ENCODE assay signal across 1 cellular context in the genomic region with DNA sequence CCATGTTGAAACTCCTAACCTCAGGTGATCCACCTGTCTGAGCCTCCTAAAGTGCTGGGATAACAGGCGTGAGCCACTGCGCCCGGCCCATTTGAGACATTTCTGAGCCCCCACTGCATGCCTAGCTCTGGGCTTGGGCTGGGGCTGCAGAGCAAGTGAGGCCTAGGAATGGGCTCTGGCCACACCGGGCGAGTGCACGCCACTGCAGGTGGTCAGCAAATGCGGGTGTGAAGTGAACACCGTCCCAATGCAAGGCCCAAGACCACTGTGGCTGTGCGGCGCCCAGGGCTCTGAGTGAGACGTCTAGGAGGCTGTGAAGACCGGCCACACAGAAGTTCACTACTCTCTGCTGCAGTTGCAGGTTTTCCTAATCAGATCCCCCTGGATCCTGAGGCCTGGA.
TF ChIP-seq lines count a peak whose summit lies in the region.

No MANE protein-coding gene starts in this region.

TF ChIP-seq in HepG2, 621 proteins besides CTCF, POLR2A, EP300 and RAD21:
- TF ChIP-seq TEAD2 (CRISPR knock-in tag; IDR thresholded peaks at IDR 0.05): no peak
- TF ChIP-seq, protein P1, sequence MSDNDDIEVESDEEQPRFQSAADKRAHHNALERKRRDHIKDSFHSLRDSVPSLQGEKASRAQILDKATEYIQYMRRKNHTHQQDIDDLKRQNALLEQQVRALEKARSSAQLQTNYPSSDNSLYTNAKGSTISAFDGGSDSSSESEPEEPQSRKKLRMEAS (IDR thresholded peaks at IDR 0.05): no peak
- no peak for TF ChIP-seq ZNF460 (CRISPR knock-in tag; IDR thresholded peaks at IDR 0.05; ENCODE audit: borderline replicate concordance)
- TF ChIP-seq FOXA3 (CRISPR knock-in tag; IDR thresholded peaks at IDR 0.05): no peak
- no peak for TF ChIP-seq ERF (CRISPR knock-in tag; IDR thresholded peaks at IDR 0.05)
- TF ChIP-seq NCOA5 (CRISPR knock-in tag; IDR thresholded peaks at IDR 0.05): no peak
- TF ChIP-seq, protein P2, sequence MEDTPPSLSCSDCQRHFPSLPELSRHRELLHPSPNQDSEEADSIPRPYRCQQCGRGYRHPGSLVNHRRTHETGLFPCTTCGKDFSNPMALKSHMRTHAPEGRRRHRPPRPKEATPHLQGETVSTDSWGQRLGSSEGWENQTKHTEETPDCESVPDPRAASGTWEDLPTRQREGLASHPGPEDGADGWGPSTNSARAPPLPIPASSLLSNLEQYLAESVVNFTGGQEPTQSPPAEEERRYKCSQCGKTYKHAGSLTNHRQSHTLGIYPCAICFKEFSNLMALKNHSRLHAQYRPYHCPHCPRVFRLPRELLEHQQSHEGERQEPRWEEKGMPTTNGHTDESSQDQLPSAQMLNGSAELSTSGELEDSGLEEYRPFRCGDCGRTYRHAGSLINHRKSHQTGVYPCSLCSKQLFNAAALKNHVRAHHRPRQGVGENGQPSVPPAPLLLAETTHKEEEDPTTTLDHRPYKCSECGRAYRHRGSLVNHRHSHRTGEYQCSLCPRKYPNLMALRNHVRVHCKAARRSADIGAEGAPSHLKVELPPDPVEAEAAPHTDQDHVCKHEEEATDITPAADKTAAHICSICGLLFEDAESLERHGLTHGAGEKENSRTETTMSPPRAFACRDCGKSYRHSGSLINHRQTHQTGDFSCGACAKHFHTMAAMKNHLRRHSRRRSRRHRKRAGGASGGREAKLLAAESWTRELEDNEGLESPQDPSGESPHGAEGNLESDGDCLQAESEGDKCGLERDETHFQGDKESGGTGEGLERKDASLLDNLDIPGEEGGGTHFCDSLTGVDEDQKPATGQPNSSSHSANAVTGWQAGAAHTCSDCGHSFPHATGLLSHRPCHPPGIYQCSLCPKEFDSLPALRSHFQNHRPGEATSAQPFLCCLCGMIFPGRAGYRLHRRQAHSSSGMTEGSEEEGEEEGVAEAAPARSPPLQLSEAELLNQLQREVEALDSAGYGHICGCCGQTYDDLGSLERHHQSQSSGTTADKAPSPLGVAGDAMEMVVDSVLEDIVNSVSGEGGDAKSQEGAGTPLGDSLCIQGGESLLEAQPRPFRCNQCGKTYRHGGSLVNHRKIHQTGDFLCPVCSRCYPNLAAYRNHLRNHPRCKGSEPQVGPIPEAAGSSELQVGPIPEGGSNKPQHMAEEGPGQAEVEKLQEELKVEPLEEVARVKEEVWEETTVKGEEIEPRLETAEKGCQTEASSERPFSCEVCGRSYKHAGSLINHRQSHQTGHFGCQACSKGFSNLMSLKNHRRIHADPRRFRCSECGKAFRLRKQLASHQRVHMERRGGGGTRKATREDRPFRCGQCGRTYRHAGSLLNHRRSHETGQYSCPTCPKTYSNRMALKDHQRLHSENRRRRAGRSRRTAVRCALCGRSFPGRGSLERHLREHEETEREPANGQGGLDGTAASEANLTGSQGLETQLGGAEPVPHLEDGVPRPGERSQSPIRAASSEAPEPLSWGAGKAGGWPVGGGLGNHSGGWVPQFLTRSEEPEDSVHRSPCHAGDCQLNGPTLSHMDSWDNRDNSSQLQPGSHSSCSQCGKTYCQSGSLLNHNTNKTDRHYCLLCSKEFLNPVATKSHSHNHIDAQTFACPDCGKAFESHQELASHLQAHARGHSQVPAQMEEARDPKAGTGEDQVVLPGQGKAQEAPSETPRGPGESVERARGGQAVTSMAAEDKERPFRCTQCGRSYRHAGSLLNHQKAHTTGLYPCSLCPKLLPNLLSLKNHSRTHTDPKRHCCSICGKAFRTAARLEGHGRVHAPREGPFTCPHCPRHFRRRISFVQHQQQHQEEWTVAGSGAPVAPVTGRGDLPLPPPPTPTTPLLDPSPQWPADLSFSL (CRISPR knock-in tag; IDR thresholded peaks at IDR 0.05): no peak
- TF ChIP-seq ZNF20 (CRISPR knock-in tag; IDR thresholded peaks at IDR 0.05): no peak
- no peak for TF ChIP-seq ZNF558 (CRISPR knock-in tag; IDR thresholded peaks at IDR 0.05; ENCODE audit: borderline replicate concordance)
- no peak for TF ChIP-seq NCOA2 (CRISPR knock-in tag; IDR thresholded peaks at IDR 0.05)
- TF ChIP-seq BORCS8-MEF2B (CRISPR knock-in tag; IDR thresholded peaks at IDR 0.05): no peak
- no peak for TF ChIP-seq ZNF747 (CRISPR knock-in tag; IDR thresholded peaks at IDR 0.05; ENCODE audit: borderline replicate concordance)
- no peak for TF ChIP-seq ZBTB7A (CRISPR knock-in tag; IDR thresholded peaks at IDR 0.05)
TF ChIP-seq in HepG2: peak in this region for 0.
